In genomic region chrX:129808829-129809745, GRCh38 we compare ENCODE assay signal across 10 cellular contexts. TPM values are rescaled to one million over a fixed set of nuclear protein-coding genes. Genes with fewer than 3 reads are reported as not detected.
A peak's percentile ranks its signal among the peaks of the same experiment; 100 is the strongest.
DNase-seq lines count a peak whose midpoint lies in the region; ATAC-seq lines count a peak whose summit lies in the region.
"Had no signal": no experiment of that assay in that cellular context is flagged by ENCODE, and none has a peak within 500 bp of the region (broad histone marks: within the 10 kb centered on the region; RNA-seq: fewer than 3 reads in every experiment).

No MANE protein-coding gene starts in this region.

- H3K36me3 Mint-ChIP-seq in activated naive CD8-positive, alpha-beta T cell: peaks cover 11% of the 10 kb centered on the region
- H3K36me3 Mint-ChIP-seq in memory B cell: peaks cover 6% of the 10 kb centered on the region

- ATAC-seq in memory B cell (ENCODE audit: low read depth): peak; percentile 48
- no peak for ATAC-seq in GM21367 (IDR thresholded peaks at IDR 0.05; ENCODE audit: unreplicated experiment)

- H3K27ac Mint-ChIP-seq in activated naive CD8-positive, alpha-beta T cell: peak overlapping the region; percentile 56
- no peak overlapping the region for H3K27ac Mint-ChIP-seq in memory B cell

- no peaks in the 10 kb centered on the region for H3K27me3 Mint-ChIP-seq in activated naive CD8-positive, alpha-beta T cell
- H3K27me3 Mint-ChIP-seq in memory B cell: no peaks in the 10 kb centered on the region

- H3K4me1 Mint-ChIP-seq in activated naive CD8-positive, alpha-beta T cell (ENCODE audit: low read depth): peaks cover 17% of the 10 kb centered on the region
- peaks cover 10% of the 10 kb centered on the region for H3K4me1 Mint-ChIP-seq in memory B cell

- no peaks in the 10 kb centered on the region for H3K9me3 Mint-ChIP-seq in activated naive CD8-positive, alpha-beta T cell (ENCODE audit: low read depth)
- H3K9me3 Mint-ChIP-seq in memory B cell: no peaks in the 10 kb centered on the region
- H3K9me3 Mint-ChIP-seq: immature natural killer cell had no signal

- DNase-seq in EH (ENCODE audit: low read depth): peak; percentile 30
- peak; percentile 11 for DNase-seq in LHCN-M2 (ENCODE audit: low read depth)
- DNase-seq in memory B cell (ENCODE audit: low spot score in 2 of 2): no peak
- DNase-seq in amygdala (lab: John Stamatoyannopoulos, UW): no peak
- DNase-seq in DMS 273 treated with DMSO at 0.1 percent for 48 hours (lab: John Stamatoyannopoulos, UW): no peak
- DNase-seq: immature natural killer cell; stimulated activated CD4-positive, alpha-beta T cell treated with anti-CD3 and anti-CD28 coated beads, Interleukin-4, amount 100 ng/mL, for 24 hours had no signal

- peak overlapping the region; percentile 4 for H3K4me3 Mint-ChIP-seq in activated naive CD8-positive, alpha-beta T cell
- H3K4me3 Mint-ChIP-seq in memory B cell: peak overlapping the region; percentile 17

RNA-seq across cellular contexts. Expression of gene SASH3, which starts 29.3 kb away (rescaled TPM):
- total RNA-seq in LHCN-M2 (2014; rRNA removed): not detected in 2 replicates
- polyA plus RNA-seq in LHCN-M2 (2012): not detected
- total RNA-seq: chondrocyte had no signal

RNA-seq across cellular contexts. Expression of gene ZDHHC9, which starts 34.6 kb away (rescaled TPM):
- 23.9 TPM in 2 replicates for total RNA-seq in LHCN-M2 (2014; rRNA removed)
- 18.3 TPM for polyA plus RNA-seq in LHCN-M2 (2012)

Comparison
In these comparisons a context has a peak if more than half of its experiments do, and no peak if none do; other contexts are left out.
1. DNase-seq: peak in EH (single experiment) and LHCN-M2 (single experiment); none in memory B cell (0 of 2), amygdala (0 of 56) and DMS 273 treated with DMSO at 0.1 percent for 48 hours (single experiment).